ENCODE assay signal across 10 cellular contexts in the genomic region with DNA sequence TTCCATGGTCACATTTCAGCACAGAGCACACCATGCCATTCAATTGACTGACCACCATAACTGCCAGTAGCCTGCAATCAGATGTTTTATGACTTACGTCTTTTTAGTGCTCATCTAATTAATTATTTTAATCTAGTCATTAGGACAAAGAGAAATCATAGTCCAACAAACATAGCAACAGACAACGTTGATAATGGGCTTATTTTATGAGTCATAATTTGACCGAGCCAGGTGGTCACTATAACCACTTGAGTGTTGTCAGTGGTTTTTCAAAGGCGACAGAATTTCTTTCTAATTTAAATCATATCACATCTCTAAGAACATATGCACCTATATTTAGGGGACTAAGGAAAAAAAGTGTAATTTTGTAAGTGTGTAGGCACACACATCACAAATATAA. TPM values are rescaled to one million over a fixed set of nuclear protein-coding genes. Genes with fewer than 3 reads are reported as not detected.
DNase-seq lines count a peak whose midpoint lies in the region; ATAC-seq lines count a peak whose summit lies in the region.
"Had no signal": no experiment of that assay in that cellular context is flagged by ENCODE, and none has a peak within 500 bp of the region (broad histone marks: within the 10 kb centered on the region; RNA-seq: fewer than 3 reads in every experiment).

No MANE protein-coding gene starts in this region.

- H3K4me3 Mint-ChIP-seq in activated CD4-positive, alpha-beta T cell treated with anti-CD3 and anti-CD28 coated beads, Interleukin-2, amount 10 ng/mL, durations not matched to agents 24 days and 14 days: peak overlapping the region; percentile 42

- H3K4me1 Mint-ChIP-seq in activated CD4-positive, alpha-beta T cell treated with anti-CD3 and anti-CD28 coated beads, Interleukin-2, amount 10 ng/mL, durations not matched to agents 24 days and 14 days: peaks cover 35% of the 10 kb centered on the region

- no peak overlapping the region for H3K9ac ChIP-seq in subcutaneous abdominal adipose tissue (ENCODE audit: low read length in 5 of 5)

- no peak for ATAC-seq in GM19328 (IDR thresholded peaks at IDR 0.05; ENCODE audit: unreplicated experiment)

- peaks cover 13 to 28% (median 19%) of the 10 kb centered on the region in 5 donors for H3K36me3 ChIP-seq in subcutaneous abdominal adipose tissue (ENCODE audit: control insufficient read depth in 5 of 5, insufficient read depth in 5 of 5, low read length in 5 of 5)

- H3K27me3 ChIP-seq in subcutaneous abdominal adipose tissue (ENCODE audit: control insufficient read depth in 5 of 5, insufficient read depth in 4 of 5, low read length in 5 of 5): no peaks in the 10 kb centered on the region

- no peak overlapping the region for H3K4me3 ChIP-seq in subcutaneous abdominal adipose tissue (ENCODE audit: low read depth in 1 of 5, low read length in 5 of 5)

- no peaks in the 10 kb centered on the region for H3K9me3 ChIP-seq in subcutaneous abdominal adipose tissue (ENCODE audit: control insufficient read depth in 5 of 5, low read length in 5 of 5)

- H3K27ac Mint-ChIP-seq in activated CD4-positive, alpha-beta T cell treated with anti-CD3 and anti-CD28 coated beads, Interleukin-2, amount 10 ng/mL, durations not matched to agents 24 days and 14 days: no peak overlapping the region

- peaks cover 27% of the 10 kb centered on the region for H3K36me3 Mint-ChIP-seq in activated CD4-positive, alpha-beta T cell treated with anti-CD3 and anti-CD28 coated beads, Interleukin-2, amount 10 ng/mL, durations not matched to agents 24 days and 14 days (ENCODE audit: low read depth)

- H3K27me3 Mint-ChIP-seq in activated CD4-positive, alpha-beta T cell treated with anti-CD3 and anti-CD28 coated beads, Interleukin-2, amount 10 ng/mL, durations not matched to agents 24 days and 14 days: no peaks in the 10 kb centered on the region

- intact Hi-C loops in activated CD4-positive, alpha-beta T cell treated with anti-CD3 and anti-CD28 coated beads, Interleukin-2, amount 10 ng/mL, durations not matched to agents 24 days and 14 days (cut with micrococcal nuclease): loop anchor here (10.0 kb wide), 1 partner anchor 239 kb away; no protein-coding TSS in a partner anchor
- intact Hi-C loops in posterior vena cava (cut with DNase I): loop anchor here in 1 of 2 donors (5.0 kb wide), 1 partner anchor 778 kb away; no protein-coding TSS in a partner anchor

- H3K4me1 ChIP-seq in subcutaneous abdominal adipose tissue (ENCODE audit: control insufficient read depth in 5 of 5, insufficient read depth in 5 of 5, low read length in 5 of 5): peaks cover 3 to 16% (median 16%) of the 10 kb centered on the region in 5 donors

- peak overlapping the region; percentile 92 for H3K27ac ChIP-seq in subcutaneous abdominal adipose tissue (ENCODE audit: low read depth, low read length)

- no peaks in the 10 kb centered on the region for H3K9me3 Mint-ChIP-seq in activated CD4-positive, alpha-beta T cell treated with anti-CD3 and anti-CD28 coated beads, Interleukin-2, amount 10 ng/mL, durations not matched to agents 24 days and 14 days

- DNase-seq in activated CD4-positive, alpha-beta T cell treated with anti-CD3 and anti-CD28 coated beads, Interleukin-2, amount 10 ng/mL, durations not matched to agents 24 days and 14 days: peak; percentile 43
- DNase-seq in activated CD4-positive, alpha-beta T cell treated with anti-CD3 and anti-CD28 coated beads, Interleukin-2, amount 50 U/mL, for 48 hours: no peak
- DNase-seq in RKO (ENCODE audit: low spot score) (peak; percentile 57), fibroblast of peridontal ligament (ENCODE audit: extremely low read depth) (peak; percentile 38), DMS153 (lab: John Stamatoyannopoulos, UW) (no peak), posterior vena cava (ENCODE audit: low spot score) (no peak)
- DNase-seq: ACHN; stimulated activated CD4-positive, alpha-beta T cell treated with anti-CD3 and anti-CD28 coated beads, Interleukin-4, amount 100 ng/mL, for 1 hour had no signal

RNA-seq across cellular contexts. Expression of a gene that starts 1.9 kb away (rescaled TPM):
- total RNA-seq in activated CD4-positive, alpha-beta T cell treated with anti-CD3 and anti-CD28 coated beads, Interleukin-2, amount 10 ng/mL, durations not matched to agents 24 days and 14 days: 43.9 and 45.3 TPM in 2 replicates
- 100 to 1,000 TPM; 103 to 117 TPM for total RNA-seq in posterior vena cava

RNA-seq across cellular contexts. Expression of a gene that starts 54.6 kb away (rescaled TPM):
- 0.14 and 0.16 TPM in 2 replicates for total RNA-seq in activated CD4-positive, alpha-beta T cell treated with anti-CD3 and anti-CD28 coated beads, Interleukin-2, amount 10 ng/mL, durations not matched to agents 24 days and 14 days
- 1,000 to 10,000 TPM in 1 of 2 donors, 100 to 1,000 TPM in 1; 960 to 1,079 TPM for total RNA-seq in posterior vena cava

Comparison
In these comparisons a context has a peak if more than half of its experiments do, and no peak if none do; other contexts are left out.
1. DNase-seq: peak in activated CD4-positive, alpha-beta T cell treated with anti-CD3 and anti-CD28 coated beads, Interleukin-2, amount 10 ng/mL, durations not matched to agents 24 days and 14 days (single experiment), RKO (single experiment) and fibroblast of peridontal ligament (single experiment); none in activated CD4-positive, alpha-beta T cell treated with anti-CD3 and anti-CD28 coated beads, Interleukin-2, amount 50 U/mL, for 48 hours (0 of 2), DMS153 (single experiment) and posterior vena cava (single experiment).
2. RNA of a gene that starts 54.6 kb away (total RNA-seq): 960 to 1,079 TPM in posterior vena cava; 0.14 to 0.16 TPM in activated CD4-positive, alpha-beta T cell treated with anti-CD3 and anti-CD28 coated beads, Interleukin-2, amount 10 ng/mL, durations not matched to agents 24 days and 14 days; every median in the first group is over 100 times any median in the second.